ENCODE assay signal across 9 cellular contexts in genomic region chr6:81451787-81452186, GRCh38.
DNase-seq lines count a peak whose midpoint lies in the region; ATAC-seq and TF ChIP-seq lines count a peak whose summit lies in the region.
"Had no signal": no experiment of that assay in that cellular context is flagged by ENCODE, and none has a peak within 500 bp of the region (broad histone marks: within the 10 kb centered on the region; RNA-seq: fewer than 3 reads in every experiment).

No MANE protein-coding gene starts in this region.

- TF ChIP-seq CTCF in brain microvascular endothelial cell (IDR thresholded peaks at IDR 0.05; ENCODE audit: low read depth, low read length, missing control alignments), result no peak

- H3K27ac ChIP-seq in HUES48 (ENCODE audit: low read depth, low read length) (peak overlapping the region; percentile 18), brain microvascular endothelial cell (peak overlapping the region; percentile 20)

- in situ Hi-C loops in brain microvascular endothelial cell (cut with HindIII; ENCODE audit: low pct_ligation_motif_present, low sequenced_read_pairs), result no loop called here
- in situ Hi-C loops in ACHN (cut with HindIII; ENCODE audit: low pct_ligation_motif_present, low pct_unique_long_range_greater_than_20kb, low sequenced_read_pairs), result no loop called here

- H3K4me3 Mint-ChIP-seq in stimulated activated memory B cell treated with anti-CD40 and anti-IgM and Interleukin-4, amounts not matched to agents 10 μg/mL and 1 μg/mL and 100 μg/mL, for 72 hours, result no peak overlapping the region
- H3K4me3 Mint-ChIP-seq: dendritic cell treated with granulocyte-macrophage colony-stimulating factor and Interleukin-4, amounts not matched to agents 40 ng/mL and 50 ng/mL, for 4 days had no signal

- no peaks in the 10 kb centered on the region for H3K27me3 Mint-ChIP-seq in stimulated activated memory B cell treated with anti-CD40 and anti-IgM and Interleukin-4, amounts not matched to agents 10 μg/mL and 1 μg/mL and 100 μg/mL, for 72 hours
- H3K27me3 Mint-ChIP-seq: dendritic cell treated with granulocyte-macrophage colony-stimulating factor and Interleukin-4, amounts not matched to agents 40 ng/mL and 50 ng/mL, for 4 days had no signal

- no peak overlapping the region for H3K4me3 ChIP-seq in HUES48 (ENCODE audit: low read depth, low read length)
- no peak overlapping the region for H3K4me3 ChIP-seq in brain microvascular endothelial cell (ENCODE audit: low read depth, low read length)

- no peaks in the 10 kb centered on the region for H3K36me3 Mint-ChIP-seq in stimulated activated memory B cell treated with anti-CD40 and anti-IgM and Interleukin-4, amounts not matched to agents 10 μg/mL and 1 μg/mL and 100 μg/mL, for 72 hours

- H3K36me3 ChIP-seq in HUES48 (ENCODE audit: control insufficient read depth, insufficient read depth, low read length) (no peaks in the 10 kb centered on the region), brain microvascular endothelial cell (replicated peaks) (no peaks in the 10 kb centered on the region)

- H3K9me3 Mint-ChIP-seq in stimulated activated memory B cell treated with anti-CD40 and anti-IgM and Interleukin-4, amounts not matched to agents 10 μg/mL and 1 μg/mL and 100 μg/mL, for 72 hours, result no peaks in the 10 kb centered on the region
- H3K9me3 Mint-ChIP-seq: dendritic cell treated with granulocyte-macrophage colony-stimulating factor and Interleukin-4, amounts not matched to agents 40 ng/mL and 50 ng/mL, for 4 days had no signal

- H3K9ac ChIP-seq in HUES48 (ENCODE audit: low read depth, low read length), result no peak overlapping the region

- H3K27me3 ChIP-seq in HUES48 (ENCODE audit: control insufficient read depth, insufficient read depth, low read length), result no peaks in the 10 kb centered on the region
- H3K27me3 ChIP-seq in brain microvascular endothelial cell (replicated peaks), result no peaks in the 10 kb centered on the region

- H3K4me1 ChIP-seq in HUES48 (ENCODE audit: control insufficient read depth, insufficient read depth, low read length), result peaks cover 7% of the 10 kb centered on the region; the same call in 1 of the 2 replicates

- peak; percentile 18 for DNase-seq in COLO668 (lab: John Stamatoyannopoulos, UW; ENCODE audit: unreplicated experiment)
- DNase-seq in brain microvascular endothelial cell, result peak; percentile 85
- DNase-seq in activated CD4-positive, alpha-beta T cell treated with anti-CD3 and anti-CD28 coated beads for 48 hours, result no peak
- no peak for DNase-seq in stimulated activated CD4-positive, alpha-beta T cell treated with anti-CD3 and anti-CD28 coated beads, Interleukin-15, amount 100 ng/mL, for 24 hours
- no peak for DNase-seq in ACHN

- no peaks in the 10 kb centered on the region for H3K4me1 Mint-ChIP-seq in stimulated activated memory B cell treated with anti-CD40 and anti-IgM and Interleukin-4, amounts not matched to agents 10 μg/mL and 1 μg/mL and 100 μg/mL, for 72 hours

- no peaks in the 10 kb centered on the region for H3K9me3 ChIP-seq in HUES48 (ENCODE audit: control insufficient read depth, insufficient read depth, low read length)

- H3K27ac Mint-ChIP-seq in stimulated activated memory B cell treated with anti-CD40 and anti-IgM and Interleukin-4, amounts not matched to agents 10 μg/mL and 1 μg/mL and 100 μg/mL, for 72 hours, result no peak overlapping the region
- H3K27ac Mint-ChIP-seq: dendritic cell treated with granulocyte-macrophage colony-stimulating factor and Interleukin-4, amounts not matched to agents 40 ng/mL and 50 ng/mL, for 4 days had no signal

- ATAC-seq in GM21360 (IDR thresholded peaks at IDR 0.05; ENCODE audit: unreplicated experiment), result peak; percentile 84
- peak; percentile 65 for ATAC-seq in stimulated activated memory B cell treated with anti-CD40 and anti-IgM and Interleukin-4, amounts not matched to agents 10 μg/mL and 1 μg/mL and 100 μg/mL, for 72 hours

Comparison
In these comparisons a context has a peak if more than half of its experiments do, and no peak if none do; other contexts are left out.
1. DNase-seq: peak in COLO668 (single experiment) and brain microvascular endothelial cell (single experiment); none in activated CD4-positive, alpha-beta T cell treated with anti-CD3 and anti-CD28 coated beads for 48 hours (single experiment), stimulated activated CD4-positive, alpha-beta T cell treated with anti-CD3 and anti-CD28 coated beads, Interleukin-15, amount 100 ng/mL, for 24 hours (single experiment) and ACHN (single experiment).